Comparison of ENCODE assay signal across 15 cellular contexts in genomic region chr7:105890290-105890997, GRCh38. TPM values are rescaled to one million over a fixed set of nuclear protein-coding genes. Genes with fewer than 3 reads are reported as not detected.
DNase-seq lines count a peak whose midpoint lies in the region; ATAC-seq and TF ChIP-seq lines count a peak whose summit lies in the region.
"Had no signal": no experiment of that assay in that cellular context is flagged by ENCODE, and none has a peak within 500 bp of the region (broad histone marks: within the 10 kb centered on the region; RNA-seq: fewer than 3 reads in every experiment).

No MANE protein-coding gene starts in this region.

- H4K20me1 ChIP-seq in OCI-LY7 (ENCODE audit: insufficient read depth, low read length), result no peaks in the 10 kb centered on the region

- DNase-seq in EH (ENCODE audit: low read depth), result peak; percentile 51
- DNase-seq in RWPE1 (ENCODE audit: low spot score), result peak; percentile 32
- DNase-seq in astrocyte of the hippocampus (ENCODE audit: low read depth, low spot score), result peak; percentile 69
- no peak for DNase-seq in neuronal stem cell (ENCODE audit: low spot score)
- DNase-seq in OCI-LY7 (ENCODE audit: low spot score), result no peak
- DNase-seq in RPMI8226, result no peak
- DNase-seq: GOT3, heart right ventricle, NCI-H1694, NCI-H526 had no signal

- H4K91ac ChIP-seq in neuronal stem cell (ENCODE audit: low read depth, low read length, poor library complexity), result peak overlapping the region; percentile 9

- H2BK120ac ChIP-seq in neuronal stem cell (ENCODE audit: low read depth, low read length), result no peak overlapping the region

- H3K4ac ChIP-seq in neuronal stem cell (ENCODE audit: low read length), result no peak overlapping the region

- no peak overlapping the region for H3K18ac ChIP-seq in neuronal stem cell (ENCODE audit: low read length)

- no peaks in the 10 kb centered on the region for H3K4me1 ChIP-seq in neuronal stem cell (ENCODE audit: control insufficient read depth in 2 of 2, insufficient read depth in 1 of 2, low read depth in 1 of 2, low read length in 2 of 2)
- no peaks in the 10 kb centered on the region for H3K4me1 ChIP-seq in OCI-LY7 (ENCODE audit: insufficient read depth, low read length, poor library complexity, severe bottlenecking)
- H3K4me1 ChIP-seq: neural progenitor cell had no signal

- H3K14ac ChIP-seq in neuronal stem cell (ENCODE audit: low read length), result no peak overlapping the region

- H2BK15ac ChIP-seq in neuronal stem cell (ENCODE audit: low read length), result no peak overlapping the region

- H3K23ac ChIP-seq in neuronal stem cell (ENCODE audit: low read depth, low read length, poor library complexity), result no peak overlapping the region

- intact Hi-C loops in OCI-LY7 (cut with micrococcal nuclease; ENCODE audit: unreplicated experiment), result no loop called here

- H4K8ac ChIP-seq in neuronal stem cell (ENCODE audit: low read depth, low read length), result no peak overlapping the region

- H3K27ac ChIP-seq in RWPE1, result no peak overlapping the region
- H3K27ac ChIP-seq in neuronal stem cell (replicated peaks; ENCODE audit: low read length), result no peak overlapping the region
- H3K27ac ChIP-seq in OCI-LY7 (ENCODE audit: low read depth, low read length, poor library complexity, severe bottlenecking), result no peak overlapping the region
- H3K27ac ChIP-seq: heart right ventricle, neural progenitor cell had no signal

- no peaks in the 10 kb centered on the region for H3K79me2 ChIP-seq in OCI-LY7 (ENCODE audit: insufficient read depth, low read depth, low read length)

- H3K36me3 ChIP-seq in neuronal stem cell (replicated peaks in 1 of 2; ENCODE audit: control insufficient read depth in 2 of 2, insufficient read depth in 2 of 2, low read length in 2 of 2) (no peaks in the 10 kb centered on the region), OCI-LY7 (ENCODE audit: insufficient read depth, low read length) (no peaks in the 10 kb centered on the region)
- H3K36me3 ChIP-seq: neural progenitor cell had no signal

- H3K79me1 ChIP-seq in neuronal stem cell (ENCODE audit: low read depth, low read length), result no peaks in the 10 kb centered on the region

- H3K4me3 ChIP-seq in neuronal stem cell (ENCODE audit: low read length in 2 of 2) (no peak overlapping the region), OCI-LY7 (ENCODE audit: low read depth, low read length, poor library complexity, severe bottlenecking) (no peak overlapping the region)
- H3K4me3 ChIP-seq: heart right ventricle, neural progenitor cell had no signal

- no peak overlapping the region for H2BK12ac ChIP-seq in neuronal stem cell (ENCODE audit: low read length)

- no peaks in the 10 kb centered on the region for H3K27me3 ChIP-seq in neuronal stem cell (ENCODE audit: control insufficient read depth in 3 of 3, insufficient read depth in 3 of 3, low read depth in 1 of 3, low read length in 3 of 3)
- H3K27me3 ChIP-seq: heart right ventricle, neural progenitor cell had no signal

- WGBS in neuronal stem cell (ENCODE audit: extremely low coverage in 2 of 2, insufficient read length in 2 of 2, insufficient replicate concordance in 1 of 2), 2 donors, result no CpG with 5 or more reads among the region's 4 CpGs

- no peaks in the 10 kb centered on the region for H3K9me3 ChIP-seq in neuronal stem cell (replicated peaks in 1 of 2; ENCODE audit: control insufficient read depth in 2 of 2, insufficient read depth in 1 of 2, low read depth in 1 of 2, low read length in 2 of 2)
- H3K9me3 ChIP-seq in OCI-LY7 (ENCODE audit: low read length), result no peaks in the 10 kb centered on the region
- H3K9me3 ChIP-seq: heart right ventricle had no signal

- BruUV-seq in OCI-LY7 (replicated peaks; lab: Mats Ljungman, UMichigan), result no TSS peak

- TF ChIP-seq CTCF in RWPE1 (conservative IDR thresholded peaks at IDR 0.05; ENCODE audit: low read depth) (no peak), OCI-LY7 (conservative IDR thresholded peaks at IDR 0.05; ENCODE audit: low read length) (no peak)

- no peak overlapping the region for H3K9ac ChIP-seq in neuronal stem cell (ENCODE audit: low read depth, low read length, poor library complexity)
- H3K9ac ChIP-seq: neural progenitor cell had no signal

- no peak overlapping the region for H2BK5ac ChIP-seq in neuronal stem cell (ENCODE audit: low read length)

- CTCF ChIA-PET in RWPE1 (lab: Yijun Ruan, JAX) (no interaction called here), OCI-LY7 (lab: Charles Lee; ENCODE audit: unreplicated experiment) (no interaction called here)

- ATAC-seq in HG03095 (IDR thresholded peaks at IDR 0.05; ENCODE audit: unreplicated experiment), result no peak
- ATAC-seq in HG03342 (IDR thresholded peaks at IDR 0.05; ENCODE audit: unreplicated experiment), result no peak
- ATAC-seq: heart right ventricle, left lobe of liver, sciatic nerve had no signal

- H2AFZ ChIP-seq in neuronal stem cell (ENCODE audit: low read length) (no peak overlapping the region), OCI-LY7 (ENCODE audit: low read length) (no peak overlapping the region)
- H2AFZ ChIP-seq: neural progenitor cell had no signal

- H3K9me2 ChIP-seq in OCI-LY7 (ENCODE audit: insufficient read depth, low read length), result no peaks in the 10 kb centered on the region

- H2AK5ac ChIP-seq in neuronal stem cell (ENCODE audit: low read depth, low read length), result no peak overlapping the region

- H3K4me2 ChIP-seq in neuronal stem cell (ENCODE audit: insufficient read depth, low read length, poor library complexity, severe bottlenecking) (no peak overlapping the region), OCI-LY7 (ENCODE audit: low read length) (no peak overlapping the region)
- H3K4me2 ChIP-seq: neural progenitor cell had no signal

- POLR2A ChIA-PET in RWPE1 (lab: Yijun Ruan, JAX; ENCODE audit: low non-redundant PET) (no interaction called here), OCI-LY7 (lab: Charles Lee) (no interaction called here)

RNA-seq across cellular contexts. Expression of gene ATXN7L1, which starts 14.0 kb away (rescaled TPM):
- 8.7 TPM for polyA plus RNA-seq in neuronal stem cell (2013, experiment 1 of 2)
- polyA plus RNA-seq in neuronal stem cell (2013, experiment 2 of 2), result 8.2 TPM
- not detected in 2 replicates for total RNA-seq in OCI-LY7 (2014; rRNA removed; shearing (Covaris generic))
- total RNA-seq in OCI-LY7 (2022), result 0.59 and 0.68 TPM in 2 replicates

Comparison
In these comparisons a context has a peak if more than half of its experiments do, and no peak if none do; other contexts are left out.
1. DNase-seq: peak in EH (single experiment), RWPE1 (single experiment) and astrocyte of the hippocampus (single experiment); none in neuronal stem cell (single experiment), OCI-LY7 (single experiment) and RPMI8226 (single experiment).